19 cellular contexts compared by ENCODE assay signal in genomic region chr4:155943610-155944329, GRCh38.
DNase-seq lines count a peak whose midpoint lies in the region; ATAC-seq and FAIRE-seq lines count a peak whose summit lies in the region.
"Had no signal": no experiment of that assay in that cellular context is flagged by ENCODE, and none has a peak within 500 bp of the region (broad histone marks: within the 10 kb centered on the region; RNA-seq: fewer than 3 reads in every experiment).

No MANE protein-coding gene starts in this region.

- ATAC-seq in GM19397 (IDR thresholded peaks at IDR 0.05; ENCODE audit: unreplicated experiment): no peak
- ATAC-seq: A549; CD8-positive, alpha-beta T cell; HCT116 had no signal

- DNase-seq in DMS53 (lab: John Stamatoyannopoulos, UW): peak; percentile 8
- DNase-seq in DMS53 treated with DMSO at 0.1 percent for 48 hours (lab: John Stamatoyannopoulos, UW; ENCODE audit: unreplicated experiment): no peak
- DNase-seq in NCI-H1417 treated with DMSO at 0.1 percent for 48 hours (lab: John Stamatoyannopoulos, UW): peak; percentile 29
- no peak for DNase-seq in NCI-H2227 treated with DMSO at 0.1 percent for 48 hours (lab: John Stamatoyannopoulos, UW)
- DNase-seq in stimulated activated CD4-positive, alpha-beta T cell treated with anti-CD3 and anti-CD28 coated beads, Interleukin-2, amount 100 ng/mL, for 24 hours: no peak
- DNase-seq: Calu3; CD8-positive, alpha-beta T cell; GOT3; H7; HFFc6; KG1 had no signal

- peak; percentile 33 for FAIRE-seq in islet of Langerhans (lab: Jason Lieb, UNC)
- FAIRE-seq: A549, G401.6, GM12891, GM18507, HTR-8/SVneo had no signal

Comparison
In these comparisons a context has a peak if more than half of its experiments do, and no peak if none do; other contexts are left out.
1. DNase-seq: peak in DMS53 (single experiment) and NCI-H1417 treated with DMSO at 0.1 percent for 48 hours (single experiment); none in DMS53 treated with DMSO at 0.1 percent for 48 hours (single experiment), NCI-H2227 treated with DMSO at 0.1 percent for 48 hours (single experiment) and stimulated activated CD4-positive, alpha-beta T cell treated with anti-CD3 and anti-CD28 coated beads, Interleukin-2, amount 100 ng/mL, for 24 hours (0 of 2).